ENCODE assay signal across 9 cellular contexts in genomic region chr3:124827476-124828206, GRCh38. TPM values are rescaled to one million over a fixed set of nuclear protein-coding genes. Genes with fewer than 3 reads are reported as not detected.
DNase-seq lines count a peak whose midpoint lies in the region; ATAC-seq and TF ChIP-seq lines count a peak whose summit lies in the region.
"Not testable (repeated sequence)": the region's sequence is repeated elsewhere in the genome, so short reads cannot be mapped to it uniquely, and the experiment has no call there.
"Had no signal": no experiment of that assay in that cellular context is flagged by ENCODE, and none has a peak within 500 bp of the region (broad histone marks: within the 10 kb centered on the region; RNA-seq: fewer than 3 reads in every experiment).

No MANE protein-coding gene starts in this region.

- H3K27ac Mint-ChIP-seq in neural progenitor cell, result peak overlapping the region; percentile 6

- H3K4me1 Mint-ChIP-seq in neural progenitor cell, result peaks cover 17% of the 10 kb centered on the region

- not testable (repeated sequence) for H3K9me3 ChIP-seq in esophagus muscularis mucosa; neural progenitor cell (ENCODE audit: low read depth); thoracic aorta

- POLR2A ChIA-PET in BJ (lab: Charles Lee), result not testable (repeated sequence)

- not testable (repeated sequence) for H3K9me3 Mint-ChIP-seq in neural progenitor cell

- peaks cover 35% of the 10 kb centered on the region for H3F3A ChIP-seq in neural progenitor cell (ENCODE audit: low read depth)

- peaks cover 16% of the 10 kb centered on the region for H3K36me3 Mint-ChIP-seq in neural progenitor cell

- not testable (repeated sequence) for H4K20me1 ChIP-seq in neural progenitor cell (ENCODE audit: low read depth)

- H3K27ac ChIP-seq in esophagus muscularis mucosa (replicated peaks in 1 of 4) (peak overlapping the region; percentile 71 to 78 (median 74)), neural progenitor cell (peak overlapping the region; percentile 31), thoracic aorta (peak overlapping the region; percentile 67 to 74)

- not testable (repeated sequence) for H3K36me3 ChIP-seq in BJ (ENCODE audit: control insufficient read depth, insufficient read depth, low read length); neural progenitor cell; thoracic aorta
- H3K36me3 ChIP-seq in esophagus muscularis mucosa, result peaks cover 0 to 32% (median 4%) of the 10 kb centered on the region in 4 donors

- not testable (repeated sequence) for H3K9ac ChIP-seq in neural progenitor cell

- TF ChIP-seq EP300 in esophagus muscularis mucosa (IDR thresholded peaks at IDR 0.05), result not testable (repeated sequence)

- H3K4me2 ChIP-seq in neural progenitor cell, result peak overlapping the region; percentile 47

- not testable (repeated sequence) for ATAC-seq in thoracic aorta (ENCODE audit: insufficient number of reproducible peaks, low FRiP score, low read depth)

- not testable (repeated sequence) for H3K79me2 ChIP-seq in neural progenitor cell (ENCODE audit: low read depth)

- TF ChIP-seq POLR2A in esophagus muscularis mucosa (IDR thresholded peaks at IDR 0.05; ENCODE audit: low read depth), result not testable (repeated sequence)

- CTCF ChIA-PET in BJ (lab: Yijun Ruan, JAX), result interaction anchor here (0.8 to 1.9 kb wide), 4 partner anchors 15 to 69 kb away, joined by 3 to 7 read pairs (median 5); no protein-coding TSS in a partner anchor

- not testable (repeated sequence) for H3K4me3 ChIP-seq in BJ (ENCODE audit: low read depth, low read length); esophagus muscularis mucosa; neural progenitor cell; thoracic aorta

- WGBS in esophagus muscularis mucosa, result 83% methylated on average over 15 of the region's 15 CpGs

- H2AFZ ChIP-seq in neural progenitor cell (replicated peaks), result not testable (repeated sequence)

- H3K4me1 ChIP-seq in esophagus muscularis mucosa (peaks cover 44 to 63% (median 51%) of the 10 kb centered on the region in 4 donors), neural progenitor cell (peaks cover 18% of the 10 kb centered on the region), thoracic aorta (ENCODE audit: control insufficient read depth in 1 of 2, low read depth in 2 of 2) (peaks cover 44 to 71% of the 10 kb centered on the region in 2 donors)

- 0 out of 2 replicates have a peak, but pooled peaks have one; percentile 8 for TF ChIP-seq CTCF in BJ (IDR thresholded peaks at IDR 0.05; ENCODE audit: insufficient read depth, low read depth, low read length)
- TF ChIP-seq CTCF in esophagus muscularis mucosa (IDR thresholded peaks at IDR 0.05), result peak in 1 of 3 experiments; percentile 23
- TF ChIP-seq CTCF in neural progenitor cell (IDR thresholded peaks at IDR 0.05), result peak; percentile 66
- TF ChIP-seq CTCF in thoracic aorta (IDR thresholded peaks at IDR 0.05), result peak; percentile 10

- not testable (repeated sequence) for DNase-seq in BJ (ENCODE audit: low read depth); esophagus muscularis mucosa (ENCODE audit: extremely low spot score); thoracic aorta (ENCODE audit: low spot score)
- peak; percentile 38 for DNase-seq in HT-29 (ENCODE audit: low spot score)
- DNase-seq in RPMI8226, result peak; percentile 19
- DNase-seq in astrocyte of the hippocampus (ENCODE audit: low read depth, low spot score), result peak; percentile 45
- peak; percentile 44 for DNase-seq in iris pigment epithelial cell (ENCODE audit: low read depth)
- peak; percentile 73 for DNase-seq in neural progenitor cell (ENCODE audit: low spot score)

- intact Hi-C loops in esophagus muscularis mucosa (cut with DNase I), result not testable (repeated sequence)

- not testable (repeated sequence) for H3K27me3 Mint-ChIP-seq in neural progenitor cell (ENCODE audit: insufficient read depth, low read depth)

- H3K27me3 ChIP-seq in BJ (ENCODE audit: control insufficient read depth, insufficient read depth, low read length); esophagus muscularis mucosa; neural progenitor cell; thoracic aorta (replicated peaks; ENCODE audit: insufficient read depth): not testable (repeated sequence)

- H3K4me3 Mint-ChIP-seq in neural progenitor cell, result not testable (repeated sequence)

RNA-seq across cellular contexts. Expression of gene ITGB5, which starts 59.5 kb away (rescaled TPM):
- polyA plus RNA-seq in BJ (2011; rRNA removed), result 223 and 393 TPM in 2 replicates
- 228 and 302 TPM in 2 replicates for polyA minus RNA-seq in BJ (2011; rRNA and poly(A)+ RNA removed)
- total RNA-seq in HT-29 (2014; rRNA removed; shearing (Covaris generic)), result 408 and 414 TPM in 2 replicates
- total RNA-seq in esophagus muscularis mucosa (100 to 1,000 TPM; 114 to 284 (median 188) TPM), neural progenitor cell (ENCODE audit: low replicate concordance) (55.8 and 108 TPM in 2 replicates), thoracic aorta (100 to 1,000 TPM; 576 to 592 TPM)
- total RNA-seq: activated CD8-positive, alpha-beta T cell treated with anti-CD3 and anti-CD28 coated beads, Interleukin-2, amount 10 ng/mL, durations not matched to agents 7 days and 5 days had no signal
